Comparison of ENCODE assay signal across 24 cellular contexts in the genomic region with DNA sequence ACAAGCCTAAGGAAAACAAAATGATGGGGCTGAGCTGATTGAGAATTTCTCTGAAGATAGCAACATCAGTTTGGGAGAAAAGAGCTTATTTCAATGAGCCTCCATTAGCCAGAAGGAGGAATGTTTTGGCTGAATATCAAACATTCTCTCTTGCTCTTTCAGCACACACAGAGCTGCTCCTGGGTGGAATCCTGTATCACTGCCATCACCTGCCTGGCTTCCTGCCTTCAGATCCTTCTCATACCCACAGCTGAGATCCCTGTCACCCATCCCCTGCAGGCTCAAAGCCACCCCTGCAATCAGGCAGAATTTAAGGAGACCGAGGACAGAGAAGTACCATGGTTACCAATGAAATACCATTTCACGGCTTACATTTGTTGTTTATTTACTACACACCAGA. TPM values are rescaled to one million over a fixed set of nuclear protein-coding genes. Genes with fewer than 3 reads are reported as not detected.
"Had no signal": no experiment of that assay in that cellular context is flagged by ENCODE, and none has a peak within 500 bp of the region (broad histone marks: within the 10 kb centered on the region; RNA-seq: fewer than 3 reads in every experiment).

No MANE protein-coding gene starts in this region.

- DNase-seq: nephron progenitor cell; nucleus accumbens; pancreas; posterior cingulate gyrus; psoas muscle; right cardiac atrium; right lobe of liver; sigmoid colon; small intestine; stimulated activated CD4-positive, alpha-beta T cell treated with anti-CD3 and anti-CD28 coated beads, Interleukin-15, amount 100 ng/mL, for 24 hours; stimulated activated CD4-positive, alpha-beta T cell treated with anti-CD3 and anti-CD28 coated beads, Interleukin-2, amount 100 ng/mL, for 24 hours; stimulated activated CD4-positive, alpha-beta T cell treated with anti-CD3 and anti-CD28 coated beads, Interleukin-2, amount 100 ng/mL, for 48 hours; stimulated activated CD4-positive, alpha-beta T cell treated with anti-CD3 and anti-CD28 coated beads, Interleukin-4, amount 100 ng/mL, for 24 hours; stimulated activated naive B cell treated with anti-CD40 and anti-IgM and Interleukin-4, amounts not matched to agents 10 μg/mL and 1 μg/mL and 100 μg/mL, for 72 hours; stimulated activated naive CD4-positive, alpha-beta T cell treated with Interleukin-2 at 50 U/mL for 16 hours; stomach; thyroid gland; upper lobe of left lung had no signal

- H3K27me3 ChIP-seq: pancreas, right lobe of liver, tibial nerve, upper lobe of left lung, vagina had no signal

- H3K36me3 ChIP-seq: neutrophil, pancreas, right lobe of liver, sigmoid colon, stomach, thoracic aorta, thyroid gland, tibial nerve, upper lobe of left lung, vagina had no signal

- H3K9me3 ChIP-seq: neutrophil, pancreas, psoas muscle, right lobe of liver, sigmoid colon, stomach, thoracic aorta, thyroid gland, tibial nerve, upper lobe of left lung, vagina had no signal

- H3K4me1 ChIP-seq: pancreas, psoas muscle, right lobe of liver, sigmoid colon, stomach, thyroid gland, tibial nerve, upper lobe of left lung, vagina had no signal

- ATAC-seq: natural killer cell treated with Interleukin-12 subunit alpha and Interleukin-12 subunit beta and Interleukin-15 and Interleukin-18, amount 100 ng/mL, for 72 hours; pancreas; psoas muscle; right cardiac atrium; right lobe of liver; stimulated activated effector memory CD8-positive, alpha-beta T cell treated with anti-CD3 and anti-CD28 coated beads, Interleukin-12 subunit alpha, Interleukin-12 subunit beta, amount 100 ng/mL, for 72 hours; stimulated activated naive B cell treated with anti-CD40 and anti-IgM and Interleukin-4, amounts not matched to agents 10 μg/mL and 1 μg/mL and 100 μg/mL, for 72 hours had no signal

- H3K4me3 ChIP-seq: pancreas, psoas muscle, right lobe of liver, sigmoid colon, stomach, thoracic aorta, thyroid gland, tibial nerve, upper lobe of left lung, vagina had no signal

- H3K27ac ChIP-seq: neutrophil, pancreas, psoas muscle, right lobe of liver, sigmoid colon, stomach, thoracic aorta, thyroid gland, tibial nerve, upper lobe of left lung, vagina had no signal

RNA-seq across cellular contexts. Expression of a gene that starts 27.2 kb away (rescaled TPM):
- total RNA-seq: natural killer cell treated with Interleukin-12 subunit alpha and Interleukin-12 subunit beta and Interleukin-15 and Interleukin-18, amount 100 ng/mL, for 72 hours; right lobe of liver had no signal
